Comparison of ENCODE assay signal across 8 cellular contexts in the genomic region with DNA sequence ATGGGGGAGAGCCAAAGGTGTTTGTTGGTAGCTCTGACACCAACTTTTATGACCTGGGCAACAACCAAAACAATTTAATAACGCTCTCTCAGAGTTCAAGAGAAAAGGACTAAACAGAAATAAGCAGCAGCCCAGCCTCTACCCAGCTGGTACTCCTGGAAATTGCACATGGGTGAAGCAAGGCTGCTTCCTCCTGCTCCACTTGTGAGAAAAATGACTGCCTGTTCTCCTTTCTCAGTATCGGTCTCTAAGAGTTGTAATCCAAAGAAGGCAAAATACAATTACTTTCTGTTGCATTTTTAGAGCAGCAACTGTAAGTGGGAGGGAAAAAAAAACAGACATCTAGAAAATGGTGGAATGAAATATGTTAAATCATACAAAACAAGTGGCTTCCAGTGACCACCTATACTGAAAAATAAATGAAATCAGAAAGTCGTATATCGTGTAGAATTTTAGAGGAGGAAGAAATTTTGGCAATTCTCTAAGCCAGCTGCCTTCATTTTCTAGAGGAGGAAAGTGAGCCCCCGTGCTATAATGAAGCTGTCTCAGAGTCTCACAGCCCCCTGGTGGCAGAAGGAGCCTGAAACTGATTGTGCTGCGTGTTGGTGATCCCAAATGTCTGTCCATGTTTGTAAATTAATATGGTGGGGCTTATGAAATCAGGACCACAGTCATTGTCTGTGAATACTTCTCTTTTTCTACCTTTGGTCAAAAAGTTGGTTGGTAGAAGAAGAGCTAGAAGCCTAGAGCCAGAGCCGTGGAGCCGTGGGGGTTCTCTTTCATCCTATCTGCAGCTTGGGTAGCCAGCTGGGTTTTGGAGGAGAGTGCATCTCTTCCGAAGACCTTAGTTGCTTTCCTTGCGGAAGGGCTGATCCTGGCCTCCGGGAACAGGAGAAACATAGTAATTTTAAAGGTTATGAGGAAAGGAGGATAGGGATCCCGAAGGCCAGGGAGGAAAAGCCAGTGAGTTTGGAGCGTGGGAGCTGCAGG.
DNase-seq lines count a peak whose midpoint lies in the region; ATAC-seq lines count a peak whose summit lies in the region.

No MANE protein-coding gene starts in this region.

- H3F3A ChIP-seq in GM23248 (ENCODE audit: insufficient read depth) = no peaks in the 10 kb centered on the region

- no peaks in the 10 kb centered on the region for H3K9me3 Mint-ChIP-seq in activated naive CD8-positive, alpha-beta T cell treated with anti-CD3 and anti-CD28 coated beads, Interleukin-2, amount 50 U/mL, for 24 hours
- H3K9me3 Mint-ChIP-seq in stimulated activated naive CD8-positive, alpha-beta T cell treated with anti-CD3 and anti-CD28 coated beads, Interleukin-15, amount 100 ng/mL, for 72 hours = peaks cover 0 to 6% of the 10 kb centered on the region in 2 donors

- no peak overlapping the region for H3K4me3 Mint-ChIP-seq in activated naive CD8-positive, alpha-beta T cell treated with anti-CD3 and anti-CD28 coated beads, Interleukin-2, amount 50 U/mL, for 24 hours
- no peak overlapping the region for H3K4me3 Mint-ChIP-seq in stimulated activated naive CD8-positive, alpha-beta T cell treated with anti-CD3 and anti-CD28 coated beads, Interleukin-15, amount 100 ng/mL, for 72 hours

- no peaks in the 10 kb centered on the region for H3K4me1 ChIP-seq in GM23248 (ENCODE audit: insufficient read depth)

- ATAC-seq in activated naive CD8-positive, alpha-beta T cell treated with anti-CD3 and anti-CD28 coated beads, Interleukin-2, amount 50 U/mL, for 24 hours = no peak
- no peak for ATAC-seq in stimulated activated naive CD8-positive, alpha-beta T cell treated with anti-CD3 and anti-CD28 coated beads, Interleukin-15, amount 100 ng/mL, for 72 hours
- ATAC-seq in GM21423 (IDR thresholded peaks at IDR 0.05; ENCODE audit: unreplicated experiment) = no peak

- no peaks in the 10 kb centered on the region for H3K4me1 Mint-ChIP-seq in activated naive CD8-positive, alpha-beta T cell treated with anti-CD3 and anti-CD28 coated beads, Interleukin-2, amount 50 U/mL, for 24 hours
- peaks cover 10% of the 10 kb centered on the region for H3K4me1 Mint-ChIP-seq in stimulated activated naive CD8-positive, alpha-beta T cell treated with anti-CD3 and anti-CD28 coated beads, Interleukin-15, amount 100 ng/mL, for 72 hours

- H3K4me2 ChIP-seq in GM23248 (ENCODE audit: unreplicated experiment) = no peak overlapping the region

- H3K27me3 ChIP-seq in GM23248 (replicated peaks; ENCODE audit: insufficient read depth) = no peaks in the 10 kb centered on the region

- WGBS in GM23248 (ENCODE audit: low coverage in 1 of 2, low lambda C conversion rate in 2 of 2, missing lambda C conversion rate in 2 of 2), 2 experiments = 33 to 34% methylated on average over 13 of the region's 13 CpGs

- H3K9ac ChIP-seq in GM23248 = no peak overlapping the region

- no peak overlapping the region for H2AFZ ChIP-seq in GM23248

- no peaks in the 10 kb centered on the region for H4K20me1 ChIP-seq in GM23248 (ENCODE audit: insufficient read depth)

- H3K27ac Mint-ChIP-seq in activated naive CD8-positive, alpha-beta T cell treated with anti-CD3 and anti-CD28 coated beads, Interleukin-2, amount 50 U/mL, for 24 hours = no peak overlapping the region
- H3K27ac Mint-ChIP-seq in stimulated activated naive CD8-positive, alpha-beta T cell treated with anti-CD3 and anti-CD28 coated beads, Interleukin-15, amount 100 ng/mL, for 72 hours = peak overlapping the region in 1 of 2 donors; percentile 35

- H3K27me3 Mint-ChIP-seq in activated naive CD8-positive, alpha-beta T cell treated with anti-CD3 and anti-CD28 coated beads, Interleukin-2, amount 50 U/mL, for 24 hours = no peaks in the 10 kb centered on the region
- peaks cover 13% of the 10 kb centered on the region for H3K27me3 Mint-ChIP-seq in stimulated activated naive CD8-positive, alpha-beta T cell treated with anti-CD3 and anti-CD28 coated beads, Interleukin-15, amount 100 ng/mL, for 72 hours

- no peaks in the 10 kb centered on the region for H3K36me3 ChIP-seq in GM23248 (ENCODE audit: low read depth)

- H3K36me3 Mint-ChIP-seq in activated naive CD8-positive, alpha-beta T cell treated with anti-CD3 and anti-CD28 coated beads, Interleukin-2, amount 50 U/mL, for 24 hours (ENCODE audit: low read depth) = no peaks in the 10 kb centered on the region

- in situ Hi-C loops in GM23248 (cut with MboI) = no loop called here

- no peak overlapping the region for H3K27ac ChIP-seq in GM23248

- H3K79me2 ChIP-seq in GM23248 (ENCODE audit: insufficient read depth) = no peaks in the 10 kb centered on the region

- DNase-seq in SHP77 (lab: John Stamatoyannopoulos, UW) = peak; percentile 4 to 35
- no peak for DNase-seq in SHP77 treated with DMSO at 0.1 percent for 48 hours (lab: John Stamatoyannopoulos, UW)
- DNase-seq in GM23248 = peak; percentile 36
- peak; percentile 75 for DNase-seq in NAMALWA (ENCODE audit: low spot score)
- peak; percentile 26 for DNase-seq in activated naive CD8-positive, alpha-beta T cell treated with anti-CD3 and anti-CD28 coated beads, Interleukin-2, amount 50 U/mL, for 24 hours
- DNase-seq in inferior parietal cortex (ENCODE audit: extremely low spot score) = peak; percentile 52
- peak; percentile 3 to 28 for DNase-seq in stimulated activated naive CD8-positive, alpha-beta T cell treated with anti-CD3 and anti-CD28 coated beads, Interleukin-15, amount 100 ng/mL, for 72 hours

- H3K9me2 ChIP-seq in GM23248 (ENCODE audit: insufficient read depth) = no peaks in the 10 kb centered on the region

- H3K4me3 ChIP-seq in GM23248 = no peak overlapping the region

- H3K9me3 ChIP-seq in GM23248 (ENCODE audit: low read depth) = no peaks in the 10 kb centered on the region
